ENCODE assay signal across 8 cellular contexts in the genomic region with DNA sequence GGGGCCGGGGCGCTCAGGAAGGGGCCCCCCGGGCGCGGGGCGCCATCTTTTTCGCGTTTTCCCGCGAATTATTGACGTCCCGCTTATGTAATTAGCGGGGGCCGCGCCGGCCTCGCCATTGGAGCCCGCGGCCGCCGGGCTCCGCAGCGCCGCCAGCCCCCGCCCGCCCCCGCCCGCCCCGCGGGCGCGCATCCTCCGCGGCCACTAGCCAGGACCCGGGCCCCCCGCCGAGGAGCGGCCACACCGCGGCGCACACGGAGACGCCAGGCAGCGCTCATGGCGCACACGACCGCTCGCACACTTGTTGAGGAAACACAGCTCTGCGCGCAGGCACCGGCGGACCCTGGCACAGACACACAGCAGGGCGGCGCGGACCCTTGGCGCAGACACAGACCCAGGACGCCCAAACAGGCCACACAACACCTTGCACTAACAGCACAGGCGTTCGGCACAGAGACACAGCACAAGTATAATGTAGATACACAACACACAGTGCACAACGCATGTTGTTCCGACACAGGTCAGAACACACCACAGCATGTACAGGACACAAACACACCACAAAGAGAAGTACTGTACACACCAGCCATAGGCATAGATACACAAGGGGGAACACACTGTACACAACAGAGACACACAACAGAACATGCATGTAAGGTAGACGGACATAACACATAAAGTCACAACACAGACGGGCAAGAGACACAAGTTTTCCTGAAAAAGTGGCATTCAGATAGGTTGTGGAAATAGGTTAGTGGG. TPM values are rescaled to one million over a fixed set of nuclear protein-coding genes. Genes with fewer than 3 reads are reported as not detected.
A peak's percentile ranks its signal among the peaks of the same experiment; 100 is the strongest.
DNase-seq lines count a peak whose midpoint lies in the region; ATAC-seq, FAIRE-seq and TF ChIP-seq lines count a peak whose summit lies in the region.

No MANE protein-coding gene starts in this region.

- no TSS peak for BruUV-seq in K562 (replicated peaks; lab: Mats Ljungman, UMichigan)

- 1% methylated on average over 46 of the region's 63 CpGs for WGBS in K562 (ENCODE audit: insufficient coverage, low coverage, missing lambda C conversion rate)
- WGBS in sigmoid colon, 2 donors: 1 to 2% methylated on average over 63 of the region's 63 CpGs

- intact Hi-C loops in K562 (cut with micrococcal nuclease) (loop anchor here (1.0 to 10.0 kb wide), 5 partner anchors 8 to 197 kb away; a partner anchor contains a TSS), sigmoid colon (cut with DNase I) (loop anchor here (2.0 to 10.0 kb wide), 3 partner anchors 51 to 197 kb away; a partner anchor contains a TSS)

- H4K20me1 ChIP-seq in K562 (replicated peaks; ENCODE audit: control insufficient read depth, insufficient read depth, low read length): no peaks in the 10 kb centered on the region

- ATAC-seq in HG02571 (IDR thresholded peaks at IDR 0.05; ENCODE audit: unreplicated experiment) (peak; percentile 31), K562 (peak; percentile 69), GM21367 (IDR thresholded peaks at IDR 0.05; ENCODE audit: unreplicated experiment) (no peak)

- H3K9me1 ChIP-seq in K562 (ENCODE audit: control insufficient read depth, insufficient read depth, low read length): no peaks in the 10 kb centered on the region

- CTCF ChIA-PET in K562 (lab: Yijun Ruan, JAX; ENCODE audit: low intra/inter-chr PET ratio): interaction anchor here (0.6 to 0.7 kb wide), 2 partner anchors 19 to 40 kb away, joined by 3 to 4 read pairs; no protein-coding TSS in a partner anchor

- TF ChIP-seq POLR2A in K562 (conservative IDR thresholded peaks at IDR 0.05) (no peak), sigmoid colon (IDR thresholded peaks at IDR 0.05) (no peak)

- peaks cover 49 to 51% of the 10 kb centered on the region in 2 experiments for H3K4me1 ChIP-seq in K562 (replicated peaks in 1 of 2; ENCODE audit: control insufficient read depth in 2 of 2, insufficient read depth in 2 of 2, low read length in 2 of 2)
- H3K4me1 ChIP-seq in sigmoid colon: peaks cover 0 to 16% (median 14%) of the 10 kb centered on the region in 4 donors

- TF ChIP-seq EP300 in K562 (IDR thresholded peaks at IDR 0.05; ENCODE audit: low read length) (no peak), sigmoid colon (IDR thresholded peaks at IDR 0.05) (no peak)

- peak overlapping the region; percentile 89 to 98 for H3K9ac ChIP-seq in K562 (ENCODE audit: insufficient read depth in 1 of 2, low read depth in 2 of 2, low read length in 2 of 2)

- peak overlapping the region; percentile 56 for H3K4me3 ChIP-seq in K562
- H3K4me3 ChIP-seq in iPS-11a (ENCODE audit: low read depth, low read length): peak overlapping the region; percentile 63
- peak overlapping the region; percentile 73 to 86 (median 80) for H3K4me3 ChIP-seq in sigmoid colon

- in situ Hi-C loops in K562 (cut with MboI): no loop called here

- DNase-seq in NCI-H1092 (lab: John Stamatoyannopoulos, UW) (peak; percentile 77), T-helper 1 cell (peak; percentile 37 to 81 (median 53)), K562 (ENCODE audit: extremely low read depth in 1 of 4, low spot score in 3 of 4) (peak; percentile 98 to 100 (median 100)), sigmoid colon (peak; percentile 84)

- H3K4me2 ChIP-seq in K562 (ENCODE audit: insufficient read depth, low read length): peak overlapping the region; percentile 98

- POLR2A ChIA-PET in K562 (lab: Yijun Ruan, JAX): interaction anchor here (0.5 to 15.5 kb wide), 10 partner anchors 8 to 67 kb away, joined by 3 to 464 read pairs (median 5); a partner anchor contains a TSS

- FAIRE-seq in K562 (lab: Jason Lieb, UNC): peak; percentile 73

- H3K27me3 ChIP-seq in K562 (ENCODE audit: control insufficient read depth in 2 of 2, insufficient read depth in 2 of 2, low read length in 2 of 2) (no peaks in the 10 kb centered on the region; a peak in 1 of 5 replicates), sigmoid colon (no peaks in the 10 kb centered on the region)

- H3K79me2 ChIP-seq in K562 (ENCODE audit: control insufficient read depth, insufficient read depth, low read length): peaks cover 56% of the 10 kb centered on the region

- peak overlapping the region; percentile 94 for H3K27ac ChIP-seq in K562 (ENCODE audit: extremely low read depth, low read depth, low read length)
- H3K27ac ChIP-seq in sigmoid colon: peak overlapping the region; percentile 94 to 99 (median 96)

- peaks cover 44% of the 10 kb centered on the region for H3K36me3 ChIP-seq in K562 (ENCODE audit: control insufficient read depth, insufficient read depth, low read length)
- peaks cover 0 to 18% (median 0%) of the 10 kb centered on the region in 4 donors for H3K36me3 ChIP-seq in sigmoid colon

- TF ChIP-seq CTCF in GM12872 (IDR thresholded peaks at IDR 0.05; ENCODE audit: insufficient read depth, low read depth, low read length) (peak; percentile 22; the same call in 1 of the 3 replicates), K562 (IDR thresholded peaks at IDR 0.05 in 2 of 3, conservative IDR thresholded peaks at IDR 0.05 in 1 of 3; ENCODE audit: insufficient read depth in 2 of 3, low read depth in 1 of 3, low read length in 3 of 3) (peak in 1 of 3 experiments; percentile 57; a peak in 2 of 6 replicates), sigmoid colon (IDR thresholded peaks at IDR 0.05) (no peak)

- peak overlapping the region; percentile 77 for H2AFZ ChIP-seq in K562 (ENCODE audit: low read depth, low read length)

- no peaks in the 10 kb centered on the region for H3K9me3 ChIP-seq in K562 (replicated peaks; ENCODE audit: control insufficient read depth, insufficient read depth, low read depth, low read length)
- H3K9me3 ChIP-seq in sigmoid colon: no peaks in the 10 kb centered on the region

- no peak for TF ChIP-seq RAD21 in K562 (CRISPR knock-in tag; conservative IDR thresholded peaks at IDR 0.05 in 1 of 2, IDR thresholded peaks at IDR 0.05 in 1 of 2)

RNA-seq across cellular contexts. Expression of a gene that starts 0.5 kb away (rescaled TPM):
- 622 and 1,187 TPM in 2 replicates for total RNA-seq in K562 (2011; cell fraction: chromatin; rRNA removed; ENCODE audit: low replicate concordance)
- total RNA-seq in K562 (2011; cell fraction: nucleolus; rRNA removed): 570 and 625 TPM in 2 replicates
- 592 and 663 TPM in 2 replicates for total RNA-seq in K562 (2011; cell fraction: nucleoplasm; rRNA removed)
- total RNA-seq in K562 (2014; rRNA removed) (255 and 312 TPM in 2 replicates), K562 (2014; rRNA removed; fragmentation: Illumina TruSeq; extraction: Trizol) (191 and 211 TPM in 2 replicates), K562 (2015; rRNA removed; fragmentation: Illumina TruSeq; extraction: Trizol) (240 and 241 TPM in 2 replicates), K562 (2021) (372 and 373 TPM in 2 replicates), sigmoid colon (10 to 100 TPM; 22.5 to 32.7 (median 31.6) TPM)
- polyA plus RNA-seq in K562 (2011; rRNA removed) (403 and 414 TPM in 2 replicates), K562 (2014; fragmentation: Illumina TruSeq; extraction: Trizol) (292 and 365 TPM in 2 replicates), K562 (2014; fragmentation: Nextera tagmentation; extraction: Ambion mirVana) (100 to 1,000 TPM in 1 of 2 experiments, 10 to 100 TPM in 1; 95.8 to 140 TPM), K562 (2014; rRNA removed) (312 TPM in 2 replicates), sigmoid colon (10 to 100 TPM; 10.2 to 38.2 (median 10.6) TPM)
- polyA plus RNA-seq in K562 (2011; cell fraction: cytosol; rRNA removed): 475 and 721 TPM in 2 replicates
- 1,109 and 1,436 TPM in 2 replicates for polyA plus RNA-seq in K562 (2011; cell fraction: nucleus; rRNA removed)
- polyA plus RNA-seq in K562 (2012): 275 and 342 TPM in 2 replicates
- 333 and 440 TPM in 2 replicates for polyA minus RNA-seq in K562 (2011; rRNA and poly(A)+ RNA removed)
- polyA minus RNA-seq in K562 (2011; cell fraction: cytosol; rRNA and poly(A)+ RNA removed): 286 and 300 TPM in 2 replicates
- 297 and 330 TPM in 2 replicates for polyA minus RNA-seq in K562 (2011; cell fraction: nucleus; rRNA and poly(A)+ RNA removed)

RNA-seq across cellular contexts. Expression of a gene that starts 34.7 kb away (rescaled TPM):
- 59.3 and 197 TPM in 2 replicates for total RNA-seq in K562 (2011; cell fraction: chromatin; rRNA removed; ENCODE audit: low replicate concordance)
- 30.2 and 45.4 TPM in 2 replicates for total RNA-seq in K562 (2011; cell fraction: nucleolus; rRNA removed)
- 90.6 and 121 TPM in 2 replicates for total RNA-seq in K562 (2011; cell fraction: nucleoplasm; rRNA removed)
- 51.0 and 55.3 TPM in 2 replicates for total RNA-seq in K562 (2014; rRNA removed)
- 76.3 and 83.0 TPM in 2 replicates for total RNA-seq in K562 (2014; rRNA removed; fragmentation: Illumina TruSeq; extraction: Trizol)
- 65.1 and 72.5 TPM in 2 replicates for total RNA-seq in K562 (2015; rRNA removed; fragmentation: Illumina TruSeq; extraction: Trizol)
- total RNA-seq in K562 (2021): 136 and 148 TPM in 2 replicates
- 107 and 148 TPM in 2 replicates for polyA plus RNA-seq in K562 (2011; rRNA removed)
- 39.0 and 70.9 TPM in 2 replicates for polyA plus RNA-seq in K562 (2011; cell fraction: cytosol; rRNA removed)
- 34.5 and 37.0 TPM in 2 replicates for polyA plus RNA-seq in K562 (2011; cell fraction: nucleus; rRNA removed)
- polyA plus RNA-seq in K562 (2012): 54.7 and 61.5 TPM in 2 replicates
- 90.1 and 114 TPM in 2 replicates for polyA plus RNA-seq in K562 (2014; fragmentation: Illumina TruSeq; extraction: Trizol)
- polyA plus RNA-seq in K562 (2014; fragmentation: Nextera tagmentation; extraction: Ambion mirVana): 10 to 100 TPM; 46.4 to 60.9 TPM
- polyA plus RNA-seq in K562 (2014; rRNA removed): 89.4 and 95.6 TPM in 2 replicates
- polyA minus RNA-seq in K562 (2011; rRNA and poly(A)+ RNA removed): 115 and 116 TPM in 2 replicates
- polyA minus RNA-seq in K562 (2011; cell fraction: cytosol; rRNA and poly(A)+ RNA removed): 48.7 and 58.2 TPM in 2 replicates
- 28.4 and 53.9 TPM in 2 replicates for polyA minus RNA-seq in K562 (2011; cell fraction: nucleus; rRNA and poly(A)+ RNA removed)
- total RNA-seq in sigmoid colon: 10 to 100 TPM; 28.6 to 42.6 (median 37.8) TPM
- polyA plus RNA-seq in sigmoid colon: 10 to 100 TPM; 13.2 to 22.9 (median 17.0) TPM

RNA-seq across cellular contexts. Expression of a gene that starts 49.1 kb away (rescaled TPM):
- 2.6 and 5.9 TPM in 2 replicates for total RNA-seq in K562 (2011; cell fraction: chromatin; rRNA removed; ENCODE audit: low replicate concordance)
- 3.0 and 4.3 TPM in 2 replicates for total RNA-seq in K562 (2011; cell fraction: nucleolus; rRNA removed)
- total RNA-seq in K562 (2011; cell fraction: nucleoplasm; rRNA removed): 2.1 and 2.3 TPM in 2 replicates
- total RNA-seq in K562 (2014; rRNA removed) (not detected in 2 replicates), K562 (2014; rRNA removed; fragmentation: Illumina TruSeq; extraction: Trizol) (0.04 TPM in 1 of 2 replicates, not detected in the other), K562 (2015; rRNA removed; fragmentation: Illumina TruSeq; extraction: Trizol) (0.04 TPM in 1 of 2 replicates, not detected in the other), K562 (2021) (0.38 and 0.47 TPM in 2 replicates), sigmoid colon (1 to 10 TPM; 4.4 to 8.0 (median 5.0) TPM)
- polyA plus RNA-seq in K562 (2011; rRNA removed) (0.37 and 1.1 TPM in 2 replicates), K562 (2014; fragmentation: Illumina TruSeq; extraction: Trizol) (0.06 and 0.12 TPM in 2 replicates), K562 (2014; fragmentation: Nextera tagmentation; extraction: Ambion mirVana) (under 1 TPM in 1 of 2 experiments, not detected in 1; 0.01 TPM), K562 (2014; rRNA removed) (0.01 and 0.03 TPM in 2 replicates), sigmoid colon (10 to 100 TPM in 1 of 3 donors, under 1 TPM in 2; 0.46 to 10.0 (median 0.60) TPM)
- polyA plus RNA-seq in K562 (2011; cell fraction: cytosol; rRNA removed): 0.29 and 1.3 TPM in 2 replicates
- polyA plus RNA-seq in K562 (2011; cell fraction: nucleus; rRNA removed): 0.18 and 1.4 TPM in 2 replicates
- polyA plus RNA-seq in K562 (2012): 0.13 and 0.18 TPM in 2 replicates
- 1.3 and 3.1 TPM in 2 replicates for polyA minus RNA-seq in K562 (2011; rRNA and poly(A)+ RNA removed)
- polyA minus RNA-seq in K562 (2011; cell fraction: cytosol; rRNA and poly(A)+ RNA removed): 0.76 TPM in 1 of 2 replicates, not detected in the other
- polyA minus RNA-seq in K562 (2011; cell fraction: nucleus; rRNA and poly(A)+ RNA removed): 0.89 and 2.3 TPM in 2 replicates

Comparison
In these comparisons a context has a peak if more than half of its experiments do, and no peak if none do; other contexts are left out.
1. RNA of a gene that starts 0.5 kb away (total RNA-seq): 191 to 1,187 TPM in K562; 22.5 to 32.7 TPM in sigmoid colon; every median in the first group is over 4 times any median in the second.
2. Peak in every context shown above with its lines, with median percentiles within 50 percentile points of each other: DNase-seq and H3K4me3 ChIP-seq.